ENCODE assay signal across 8 cellular contexts in the genomic region with DNA sequence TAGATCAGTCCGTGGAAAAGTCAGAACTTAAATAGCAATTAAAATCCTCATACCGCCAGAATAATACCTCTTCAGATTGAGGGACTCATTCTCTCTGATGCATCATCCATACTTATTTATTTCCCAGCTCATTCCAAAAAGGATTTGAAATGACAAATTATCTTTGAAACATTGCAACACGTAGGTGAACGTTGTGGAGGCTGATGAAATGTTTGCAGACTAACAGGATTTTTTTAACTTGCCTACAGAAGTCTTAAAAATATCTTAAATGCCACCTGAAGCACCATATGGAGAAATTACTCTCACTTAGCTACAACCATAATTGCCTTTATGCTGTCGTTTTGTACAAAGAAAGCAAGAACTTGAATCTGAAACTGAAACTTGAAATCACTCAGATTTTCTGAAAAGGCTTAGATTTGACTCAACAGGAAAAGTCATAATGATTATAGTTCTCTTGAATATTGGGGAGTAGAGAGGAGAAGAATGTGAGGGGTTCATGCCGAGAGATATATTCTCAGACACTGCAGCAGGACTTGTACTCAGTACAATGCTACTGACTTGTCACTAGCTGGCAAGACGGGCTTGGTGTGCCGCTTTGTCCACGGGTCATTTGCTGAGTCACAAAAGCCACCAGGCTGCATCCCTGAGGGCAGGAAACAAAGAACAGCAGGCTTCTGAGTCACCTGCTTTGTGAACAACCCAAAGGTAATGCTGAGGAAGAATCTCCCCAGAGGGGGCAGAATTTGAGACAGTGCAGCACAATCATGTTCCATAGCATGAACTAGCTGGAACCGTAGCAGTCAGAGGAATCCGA. TPM values are rescaled to one million over a fixed set of nuclear protein-coding genes. Genes with fewer than 3 reads are reported as not detected.
DNase-seq lines count a peak whose midpoint lies in the region; ATAC-seq and TF ChIP-seq lines count a peak whose summit lies in the region.

No MANE protein-coding gene starts in this region.

- peak overlapping the region; percentile 13 to 86 (median 68) for H3K4me3 Mint-ChIP-seq in CD4-positive, CD25-positive, alpha-beta regulatory T cell

- CTCF ChIA-PET in Panc1 (lab: Charles Lee), result interaction anchor here (0.6 kb wide), 1 partner anchor 659 kb away, joined by 5 read pairs; no protein-coding TSS in a partner anchor

- peak; percentile 94 for ATAC-seq in CD4-positive, CD25-positive, alpha-beta regulatory T cell (ENCODE audit: low read depth in 2 of 2)
- peak; percentile 74 for ATAC-seq in GM19324 (IDR thresholded peaks at IDR 0.05; ENCODE audit: low FRiP score, unreplicated experiment)
- ATAC-seq in HG03378 (IDR thresholded peaks at IDR 0.05; ENCODE audit: unreplicated experiment), result peak; percentile 91
- ATAC-seq in Panc1, result peak; percentile 95
- peak in 1 of 2 donors; percentile 36 for ATAC-seq in left cardiac atrium

- no peaks in the 10 kb centered on the region for H3K9me3 Mint-ChIP-seq in CD4-positive, CD25-positive, alpha-beta regulatory T cell

- H3K36me3 ChIP-seq in CD4-positive, CD25-positive, alpha-beta regulatory T cell (ENCODE audit: control insufficient read depth, insufficient read depth, low read length), result no peaks in the 10 kb centered on the region
- H3K36me3 ChIP-seq in Panc1 (ENCODE audit: control insufficient read depth, insufficient read depth, low read length) (no peaks in the 10 kb centered on the region), skeletal muscle satellite cell (ENCODE audit: insufficient read depth, low read length) (no peaks in the 10 kb centered on the region)

- peak overlapping the region; percentile 8 to 82 (median 62) for H3K27ac Mint-ChIP-seq in CD4-positive, CD25-positive, alpha-beta regulatory T cell

- POLR2A ChIA-PET in Panc1 (lab: Charles Lee), result interaction anchor here (0.5 kb wide), 1 partner anchor 22 kb away, joined by 3 read pairs; no protein-coding TSS in a partner anchor

- peak; percentile 47 for TF ChIP-seq CTCF in Panc1 (IDR thresholded peaks at IDR 0.05)

- no peak overlapping the region for H3K9ac ChIP-seq in skeletal muscle satellite cell (ENCODE audit: low read depth, low read length)

- in situ Hi-C loops in Panc1 (cut with HindIII; ENCODE audit: low pct_unique_long_range_greater_than_20kb, low sequenced_read_pairs), result no loop called here

- peak overlapping the region; percentile 30 for H3K4me2 ChIP-seq in skeletal muscle satellite cell (ENCODE audit: low read length)

- peak; percentile 10 to 84 (median 28) for DNase-seq in CD4-positive, CD25-positive, alpha-beta regulatory T cell
- DNase-seq in Panc1 (ENCODE audit: low read depth, low spot score) (peak; percentile 95), left cardiac atrium (peak; percentile 24), NCI-H446 treated with DMSO at 0.1 percent for 48 hours (lab: John Stamatoyannopoulos, UW) (no peak)
- peak; percentile 43 for DNase-seq in activated effector memory CD4-positive, alpha-beta T cell treated with Interleukin-2 at 50 U/mL for 16 hours

- no TSS peak for BruUV-seq in Panc1 (replicated peaks; lab: Mats Ljungman, UMichigan)

- H3K4me1 Mint-ChIP-seq in CD4-positive, CD25-positive, alpha-beta regulatory T cell, result peaks cover 11 to 23% (median 13%) of the 10 kb centered on the region in 4 donors

- H3K4me1 ChIP-seq in CD4-positive, CD25-positive, alpha-beta regulatory T cell (ENCODE audit: control insufficient read depth, insufficient read depth, low read length, poor library complexity, severe bottlenecking), result no peaks in the 10 kb centered on the region
- H3K4me1 ChIP-seq in Panc1 (ENCODE audit: control insufficient read depth, insufficient read depth, low read length) (peaks cover 14% of the 10 kb centered on the region), skeletal muscle satellite cell (ENCODE audit: control insufficient read depth, insufficient read depth, low read length) (peaks cover 6% of the 10 kb centered on the region)

- no peaks in the 10 kb centered on the region for H3K27me3 ChIP-seq in CD4-positive, CD25-positive, alpha-beta regulatory T cell (ENCODE audit: control insufficient read depth, insufficient read depth, low read length)
- H3K27me3 ChIP-seq in Panc1 (ENCODE audit: control insufficient read depth, insufficient read depth, low read length) (no peaks in the 10 kb centered on the region), skeletal muscle satellite cell (ENCODE audit: control insufficient read depth, insufficient read depth, low read length) (peaks cover 37% of the 10 kb centered on the region)

- no peaks in the 10 kb centered on the region for H3K9me3 ChIP-seq in CD4-positive, CD25-positive, alpha-beta regulatory T cell (ENCODE audit: control insufficient read depth in 2 of 2, low read length in 2 of 2)
- H3K9me3 ChIP-seq in Panc1 (ENCODE audit: control insufficient read depth, insufficient read depth, low read depth, low read length) (no peaks in the 10 kb centered on the region), skeletal muscle satellite cell (replicated peaks; ENCODE audit: low read length) (no peaks in the 10 kb centered on the region)

- H3K27ac ChIP-seq in CD4-positive, CD25-positive, alpha-beta regulatory T cell (ENCODE audit: insufficient read depth, low read length, poor library complexity, severe bottlenecking), result peak overlapping the region; percentile 70
- peak overlapping the region; percentile 73 for H3K27ac ChIP-seq in Panc1 (ENCODE audit: low read length)

- peaks cover 2% of the 10 kb centered on the region for H3K27me3 Mint-ChIP-seq in CD4-positive, CD25-positive, alpha-beta regulatory T cell

- intact Hi-C loops in Panc1 (cut with micrococcal nuclease; ENCODE audit: unreplicated experiment) (no loop called here), left cardiac atrium (cut with DNase I) (no loop called here)

- no peaks in the 10 kb centered on the region for H3K36me3 Mint-ChIP-seq in CD4-positive, CD25-positive, alpha-beta regulatory T cell

- peak overlapping the region; percentile 80 for H3K4me3 ChIP-seq in CD4-positive, CD25-positive, alpha-beta regulatory T cell (ENCODE audit: low read depth, low read length)
- H3K4me3 ChIP-seq in Panc1 (ENCODE audit: low read depth in 2 of 2, low read length in 2 of 2) (peak overlapping the region; percentile 32 to 36), skeletal muscle satellite cell (ENCODE audit: low read length) (peak overlapping the region; percentile 10)

RNA-seq across cellular contexts. Expression of gene FMN1, which starts 7.1 kb away (rescaled TPM):
- 8.9 TPM for total RNA-seq in CD4-positive, CD25-positive, alpha-beta regulatory T cell
- polyA plus RNA-seq in CD4-positive, CD25-positive, alpha-beta regulatory T cell, result under 1 TPM in 2 of 4 donors, not detected in 2; 0.32 to 0.36 TPM
- total RNA-seq in Panc1 (2021; ENCODE audit: unreplicated experiment) (3.9 TPM), left cardiac atrium (1 to 10 TPM; 5.4 to 9.4 TPM)
- 1.1 TPM for polyA plus RNA-seq in Panc1 (2012; ENCODE audit: insufficient read length)
- total RNA-seq in skeletal muscle satellite cell (2012; rRNA removed), result 0.51 and 3.1 TPM in 2 replicates

Comparison
In these comparisons a context has a peak if more than half of its experiments do, and no peak if none do; other contexts are left out.
1. H3K4me3 ChIP-seq: peak in every context shown above with its lines; median percentile 80 in CD4-positive, CD25-positive, alpha-beta regulatory T cell; 34 in Panc1; 10 in skeletal muscle satellite cell.